In genomic region chr15:40082195-40082868, GRCh38 we compare ENCODE assay signal across 8 cellular contexts. TPM values are rescaled to one million over a fixed set of nuclear protein-coding genes. Genes with fewer than 3 reads are reported as not detected.
DNase-seq lines count a peak whose midpoint lies in the region; ATAC-seq and TF ChIP-seq lines count a peak whose summit lies in the region.

No MANE protein-coding gene starts in this region.

- POLR2A ChIA-PET in CD4-positive, alpha-beta T cell (lab: Charles Lee): no interaction called here
- POLR2A ChIA-PET in GM10248 (lab: Yijun Ruan, JAX): no interaction called here

- no peaks in the 10 kb centered on the region for H4K20me1 ChIP-seq in SU-DHL-6 (ENCODE audit: low read depth, low read length)

- H3K4me1 Mint-ChIP-seq in CD4-positive, alpha-beta T cell (ENCODE audit: low read depth): peaks cover 29% of the 10 kb centered on the region

- peak overlapping the region; percentile 69 for H2AFZ ChIP-seq in SU-DHL-6 (ENCODE audit: low read depth, low read length, severe bottlenecking)

- H3K9ac ChIP-seq in SU-DHL-6 (ENCODE audit: low read length): peak overlapping the region; percentile 41

- ATAC-seq in CD4-positive, alpha-beta T cell (ENCODE audit: poor library complexity): peak; percentile 46
- ATAC-seq in left ventricle myocardium superior: peak; percentile 39
- no peak for ATAC-seq in GM18520 (IDR thresholded peaks at IDR 0.05; ENCODE audit: unreplicated experiment)
- no peak for ATAC-seq in HG03097 (IDR thresholded peaks at IDR 0.05; ENCODE audit: low FRiP score, unreplicated experiment)

- TF ChIP-seq CTCF in CD4-positive, alpha-beta T cell (IDR thresholded peaks at IDR 0.05): no peak
- no peak for TF ChIP-seq CTCF in SU-DHL-6 (IDR thresholded peaks at IDR 0.05; ENCODE audit: insufficient read depth, low read length, poor library complexity, severe bottlenecking)
- TF ChIP-seq CTCF in prostate gland (IDR thresholded peaks at IDR 0.05): no peak
- TF ChIP-seq CTCF in GM10248 (IDR thresholded peaks at IDR 0.05; ENCODE audit: control extremely low read depth, extremely low read depth, low read depth, missing control alignments): no peak

- no peaks in the 10 kb centered on the region for H3K36me3 ChIP-seq in SU-DHL-6 (ENCODE audit: low read length)
- H3K36me3 ChIP-seq in prostate gland: no peaks in the 10 kb centered on the region

- H3K27me3 Mint-ChIP-seq in CD4-positive, alpha-beta T cell: peaks cover 28% of the 10 kb centered on the region

- no peaks in the 10 kb centered on the region for H3K9me2 ChIP-seq in SU-DHL-6 (replicated peaks; ENCODE audit: insufficient read depth, low read length)

- no peak for TF ChIP-seq POLR2A in prostate gland (IDR thresholded peaks at IDR 0.05)

- no peaks in the 10 kb centered on the region for H3K4me1 ChIP-seq in prostate gland (replicated peaks)

- H3K9me3 Mint-ChIP-seq in CD4-positive, alpha-beta T cell: no peaks in the 10 kb centered on the region

- WGBS in prostate gland: 75% methylated on average over 12 of the region's 12 CpGs

- H3K27ac Mint-ChIP-seq in CD4-positive, alpha-beta T cell: no peak overlapping the region

- H3K4me3 ChIP-seq in SU-DHL-6 (ENCODE audit: insufficient read depth, low read length, poor library complexity, severe bottlenecking) (no peak overlapping the region), prostate gland (peak overlapping the region in 1 of 2 donors; percentile 12)

- intact Hi-C loops in CD4-positive, alpha-beta T cell (cut with DNase I, micrococcal nuclease): no loop called here
- intact Hi-C loops in left ventricle myocardium superior (cut with micrococcal nuclease): no loop called here
- intact Hi-C loops in prostate gland (cut with DNase I): no loop called here

- H3K79me2 ChIP-seq in SU-DHL-6 (ENCODE audit: insufficient read depth, low read length): no peaks in the 10 kb centered on the region

- H3K4me3 Mint-ChIP-seq in CD4-positive, alpha-beta T cell: no peak overlapping the region

- H3K4me2 ChIP-seq in SU-DHL-6 (ENCODE audit: low read depth, low read length, poor library complexity, severe bottlenecking): peak overlapping the region; percentile 36

- peaks cover 20% of the 10 kb centered on the region for H3K27me3 ChIP-seq in CD4-positive, alpha-beta T cell (ENCODE audit: control insufficient read depth, insufficient read depth, low read length)
- H3K27me3 ChIP-seq in SU-DHL-6 (ENCODE audit: low read length) (no peaks in the 10 kb centered on the region), prostate gland (replicated peaks; ENCODE audit: insufficient read depth) (no peaks in the 10 kb centered on the region)

- CTCF ChIA-PET in CD4-positive, alpha-beta T cell (lab: Charles Lee): no interaction called here
- CTCF ChIA-PET in GM10248 (lab: Yijun Ruan, JAX): interaction anchor here (1.3 to 28.6 kb wide), 7 partner anchors 10 to 37 kb away, joined by 3 to 494 read pairs (median 5); partner anchors contain the start of gene BMF

- H3F3A ChIP-seq in SU-DHL-6 (ENCODE audit: insufficient read depth): peaks cover 25% of the 10 kb centered on the region

- H3K27ac ChIP-seq in CD4-positive, alpha-beta T cell (ENCODE audit: low read depth, low read length): no peak overlapping the region
- H3K27ac ChIP-seq in SU-DHL-6 (ENCODE audit: low read depth, low read length) (peak overlapping the region; percentile 67), prostate gland (peak overlapping the region; percentile 57 to 66)

- no peaks in the 10 kb centered on the region for H3K36me3 Mint-ChIP-seq in CD4-positive, alpha-beta T cell (ENCODE audit: low read depth)

- H3K9me3 ChIP-seq in CD4-positive, alpha-beta T cell (ENCODE audit: control insufficient read depth, low read length): no peaks in the 10 kb centered on the region
- H3K9me3 ChIP-seq in SU-DHL-6 (ENCODE audit: insufficient read depth, low read length): no peaks in the 10 kb centered on the region
- no peaks in the 10 kb centered on the region for H3K9me3 ChIP-seq in prostate gland

- DNase-seq in CD4-positive, alpha-beta T cell: no peak
- DNase-seq in left ventricle myocardium superior: no peak
- DNase-seq in prostate gland (ENCODE audit: low spot score): no peak
- DNase-seq in kidney glomerular epithelial cell (lab: John Stamatoyannopoulos, UW): no peak
- no peak for DNase-seq in GM10248 (ENCODE audit: extremely low spot score)

RNA-seq across cellular contexts. Expression of gene BMF, which starts 26.3 kb away (rescaled TPM):
- total RNA-seq in CD4-positive, alpha-beta T cell: 10 to 100 TPM; 13.5 to 13.9 TPM
- total RNA-seq in left ventricle myocardium superior (3.2 TPM), prostate gland (10 to 100 TPM in 1 of 2 donors, 1 to 10 TPM in 1; 8.8 to 19.0 TPM)

RNA-seq across cellular contexts. Expression of gene SRP14, which starts 43.4 kb away (rescaled TPM):
- total RNA-seq in CD4-positive, alpha-beta T cell: 100 to 1,000 TPM; 120 to 126 TPM
- total RNA-seq in left ventricle myocardium superior: 235 TPM
- total RNA-seq in prostate gland: 100 to 1,000 TPM; 366 to 428 TPM

Comparison
In these comparisons a context has a peak if more than half of its experiments do, and no peak if none do; other contexts are left out.
1. ATAC-seq: peak in CD4-positive, alpha-beta T cell (single experiment) and left ventricle myocardium superior (single experiment); none in GM18520 (single experiment) and HG03097 (single experiment).